Comparison of ENCODE assay signal across 34 cellular contexts in the genomic region with DNA sequence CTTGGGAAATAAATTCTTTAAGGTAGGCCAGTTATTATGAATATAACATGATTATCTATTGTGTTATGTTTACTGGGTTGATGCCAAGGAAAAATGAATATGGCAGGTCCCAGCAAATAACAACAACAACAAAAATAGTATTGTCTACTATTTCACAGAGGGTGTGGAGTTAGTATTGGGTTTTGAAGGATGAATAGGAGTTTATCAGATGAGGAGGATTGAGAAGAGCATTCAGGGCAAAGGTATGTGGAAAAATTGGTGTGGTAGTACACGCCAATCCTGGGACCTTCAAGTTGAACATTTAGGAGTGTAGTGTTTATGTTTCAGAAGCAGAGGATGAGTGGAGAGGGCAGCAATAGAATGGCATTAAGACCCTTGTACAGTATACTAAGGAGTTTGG.
"Had no signal": no experiment of that assay in that cellular context is flagged by ENCODE, and none has a peak within 500 bp of the region (broad histone marks: within the 10 kb centered on the region; RNA-seq: fewer than 3 reads in every experiment).

No MANE protein-coding gene starts in this region.

- H3K9me3 ChIP-seq: MG63 had no signal

- H3K36me3 ChIP-seq: MG63 had no signal

- DNase-seq: Karpas-422, Kasumi-1, MG63, MM.1S, MV-4-11, NCI-H1048, NCI-H1092, NCI-H1092 treated with DMSO at 0.1 percent for 48 hours, NCI-H1105, NCI-H1105 treated with DMSO at 0.1 percent for 48 hours, NCI-H1417 treated with DMSO at 0.1 percent for 48 hours, NCI-H1436, NCI-H1436 treated with DMSO at 0.1 percent for 48 hours, NCI-H146, NCI-H1694, NCI-H1694 treated with DMSO at 0.1 percent for 48 hours, NCI-H187, NCI-H187 treated with DMSO at 0.1 percent for 48 hours, NCI-H1930, NCI-H2029, NCI-H2029 treated with DMSO at 0.1 percent for 48 hours, NCI-H2081, NCI-H2081 treated with DMSO at 0.1 percent for 48 hours, NCI-H2107, NCI-H2171, NCI-H2171 treated with DMSO at 0.1 percent for 48 hours, NCI-H2227 treated with DMSO at 0.1 percent for 48 hours, NCI-H226, NCI-H345, NCI-H446, NCI-H446 treated with DMSO at 0.1 percent for 48 hours, NCI-H510A, NCI-H510A treated with DMSO at 0.1 percent for 48 hours had no signal

- H3K27me3 ChIP-seq: MG63 had no signal

- H3K4me2 ChIP-seq: KMS-11 had no signal

- H3K4me3 ChIP-seq: MG63 had no signal

- H3K27ac ChIP-seq: KMS-11 had no signal

- H3K9ac ChIP-seq: KMS-11 had no signal
